13 cellular contexts compared by ENCODE assay signal in the genomic region with DNA sequence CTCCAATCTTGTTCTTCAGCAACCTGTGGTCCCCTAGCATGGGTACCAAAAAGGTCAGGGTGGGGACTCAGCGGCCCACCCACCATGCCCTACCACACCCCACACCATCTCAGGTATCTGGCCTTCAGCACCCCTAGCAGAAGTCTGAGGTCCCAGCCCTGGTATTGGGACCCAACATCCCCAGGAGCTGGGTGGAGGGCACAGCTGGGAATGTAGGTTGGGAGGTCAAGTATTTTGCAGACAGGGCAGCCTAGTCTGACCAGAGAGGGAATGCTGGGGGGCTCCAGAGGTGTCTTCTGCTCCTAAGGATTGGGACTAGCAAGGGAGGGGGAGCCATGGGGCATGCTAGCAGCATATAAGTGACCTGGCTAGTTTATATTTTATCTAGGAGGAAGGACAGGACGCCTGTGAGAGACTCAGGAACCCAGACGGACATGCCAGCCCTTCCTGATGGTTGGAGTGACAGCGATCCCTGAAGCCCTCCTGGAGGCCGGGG. TPM values are rescaled to one million over a fixed set of nuclear protein-coding genes. Genes with fewer than 3 reads are reported as not detected.
DNase-seq lines count a peak whose midpoint lies in the region; TF ChIP-seq lines count a peak whose summit lies in the region.
"Had no signal": no experiment of that assay in that cellular context is flagged by ENCODE, and none has a peak within 500 bp of the region (broad histone marks: within the 10 kb centered on the region; RNA-seq: fewer than 3 reads in every experiment).

No MANE protein-coding gene starts in this region.

- peaks cover 7% of the 10 kb centered on the region for H3K4me1 ChIP-seq in Caco-2
- peaks cover 36% of the 10 kb centered on the region for H3K4me1 ChIP-seq in left ventricle myocardium inferior
- H3K4me1 ChIP-seq in neuronal stem cell (ENCODE audit: control insufficient read depth in 2 of 2, insufficient read depth in 1 of 2, low read depth in 1 of 2, low read length in 2 of 2): peaks cover 4 to 6% of the 10 kb centered on the region in 2 donors

- H3K4me3 ChIP-seq in Caco-2 (ENCODE audit: low read depth, low read length): no peak overlapping the region
- peak overlapping the region; percentile 74 for H3K4me3 ChIP-seq in left ventricle myocardium inferior
- no peak overlapping the region for H3K4me3 ChIP-seq in neuronal stem cell (ENCODE audit: low read length in 2 of 2)

- H3K27ac Mint-ChIP-seq in Caco-2 (ENCODE audit: unreplicated experiment): no peak overlapping the region
- H3K27ac Mint-ChIP-seq in IgD-negative memory B cell: peak overlapping the region in 1 of 3 donors; percentile 74

- H3K18ac ChIP-seq in neuronal stem cell (ENCODE audit: low read length): peak overlapping the region; percentile 91

- H3K4me2 ChIP-seq in neuronal stem cell (ENCODE audit: insufficient read depth, low read length, poor library complexity, severe bottlenecking): peak overlapping the region; percentile 97

- peak overlapping the region; percentile 56 for H2AK5ac ChIP-seq in neuronal stem cell (ENCODE audit: low read depth, low read length)

- no peak overlapping the region for H3K9ac ChIP-seq in neuronal stem cell (ENCODE audit: low read depth, low read length, poor library complexity)

- no peak overlapping the region for H3K4ac ChIP-seq in neuronal stem cell (ENCODE audit: low read length)

- H3K23ac ChIP-seq in neuronal stem cell (ENCODE audit: low read depth, low read length, poor library complexity): peak overlapping the region; percentile 43

- POLR2A ChIA-PET in Caco-2 (lab: Charles Lee): no interaction called here

- no peak for TF ChIP-seq CTCF in Caco-2 (IDR thresholded peaks at IDR 0.05; ENCODE audit: insufficient read depth in 1 of 2, low read depth in 1 of 2, low read length in 1 of 2, severe bottlenecking in 1 of 2, unreplicated experiment in 1 of 2)
- no peak for TF ChIP-seq CTCF in left ventricle myocardium inferior (IDR thresholded peaks at IDR 0.05; ENCODE audit: borderline replicate concordance)

- WGBS in neuronal stem cell (ENCODE audit: extremely low coverage in 2 of 2, insufficient read length in 2 of 2, insufficient replicate concordance in 1 of 2), 2 donors: no CpG with 5 or more reads among the region's 5 CpGs

- H3K27ac ChIP-seq in left ventricle myocardium inferior (replicated peaks) (peak overlapping the region; percentile 76), neuronal stem cell (replicated peaks; ENCODE audit: low read length) (no peak overlapping the region)
- H3K27ac ChIP-seq: adrenal gland, RWPE1, testis had no signal

- no peaks in the 10 kb centered on the region for H3K27me3 ChIP-seq in Caco-2 (replicated peaks; ENCODE audit: control insufficient read depth, insufficient read depth, low read length)
- H3K27me3 ChIP-seq in left ventricle myocardium inferior (ENCODE audit: low read depth): peaks cover 45% of the 10 kb centered on the region
- H3K27me3 ChIP-seq in neuronal stem cell (ENCODE audit: control insufficient read depth in 3 of 3, insufficient read depth in 3 of 3, low read depth in 1 of 3, low read length in 3 of 3): peaks cover 2 to 39% (median 29%) of the 10 kb centered on the region in 3 experiments
- H3K27me3 ChIP-seq: testis had no signal

- H2BK120ac ChIP-seq in neuronal stem cell (ENCODE audit: low read depth, low read length): no peak overlapping the region

- H3K9me3 Mint-ChIP-seq in Caco-2 (ENCODE audit: unreplicated experiment) (no peaks in the 10 kb centered on the region), IgD-negative memory B cell (no peaks in the 10 kb centered on the region)

- BruUV-seq in Caco-2 (replicated peaks; lab: Mats Ljungman, UMichigan): no TSS peak

- no peaks in the 10 kb centered on the region for H3K27me3 Mint-ChIP-seq in Caco-2 (ENCODE audit: insufficient read depth, unreplicated experiment)
- peaks cover 11% of the 10 kb centered on the region for H3K27me3 Mint-ChIP-seq in IgD-negative memory B cell

- H2AFZ ChIP-seq in neuronal stem cell (ENCODE audit: low read length): peak overlapping the region; percentile 95

- H3K4me1 Mint-ChIP-seq in Caco-2 (ENCODE audit: low read depth, unreplicated experiment) (no peaks in the 10 kb centered on the region), IgD-negative memory B cell (peaks cover 0 to 2% (median 0%) of the 10 kb centered on the region in 3 donors)

- peak overlapping the region; percentile 75 for H2BK5ac ChIP-seq in neuronal stem cell (ENCODE audit: low read length)

- H3K79me1 ChIP-seq in neuronal stem cell (ENCODE audit: low read depth, low read length): no peaks in the 10 kb centered on the region

- no peak overlapping the region for H2BK15ac ChIP-seq in neuronal stem cell (ENCODE audit: low read length)

- no peak overlapping the region for H3K14ac ChIP-seq in neuronal stem cell (ENCODE audit: low read length)

- peak overlapping the region; percentile 73 for H2BK12ac ChIP-seq in neuronal stem cell (ENCODE audit: low read length)

- no peak overlapping the region for H4K91ac ChIP-seq in neuronal stem cell (ENCODE audit: low read depth, low read length, poor library complexity)

- peaks cover 7% of the 10 kb centered on the region for H3K36me3 Mint-ChIP-seq in Caco-2 (ENCODE audit: insufficient read depth, unreplicated experiment)
- H3K36me3 Mint-ChIP-seq in IgD-negative memory B cell: no peaks in the 10 kb centered on the region

- DNase-seq in Caco-2 (no peak), left ventricle myocardium inferior (no peak), neuronal stem cell (ENCODE audit: low spot score) (no peak), DMS153 (lab: John Stamatoyannopoulos, UW) (no peak), putamen (ENCODE audit: low spot score) (no peak), COLO668 (lab: John Stamatoyannopoulos, UW; ENCODE audit: unreplicated experiment) (no peak)
- DNase-seq: adrenal gland, NCI-H187, small intestine, T1000, testis had no signal

- CTCF ChIA-PET in Caco-2 (lab: Charles Lee): no interaction called here

- H3K36me3 ChIP-seq in Caco-2 (ENCODE audit: control insufficient read depth, insufficient read depth, low read length): no peaks in the 10 kb centered on the region
- H3K36me3 ChIP-seq in left ventricle myocardium inferior: no peaks in the 10 kb centered on the region
- H3K36me3 ChIP-seq in neuronal stem cell (replicated peaks in 1 of 2; ENCODE audit: control insufficient read depth in 2 of 2, insufficient read depth in 2 of 2, low read length in 2 of 2): no peaks in the 10 kb centered on the region
- H3K36me3 ChIP-seq: adrenal gland had no signal

- H3K4me3 Mint-ChIP-seq in Caco-2 (ENCODE audit: unreplicated experiment) (peak overlapping the region; percentile 66), IgD-negative memory B cell (peak overlapping the region; percentile 45 to 83 (median 60))

- intact Hi-C loops in Caco-2 (cut with micrococcal nuclease; ENCODE audit: unreplicated experiment) (no loop called here), left ventricle myocardium inferior (cut with micrococcal nuclease) (no loop called here)

- no peak overlapping the region for H4K8ac ChIP-seq in neuronal stem cell (ENCODE audit: low read depth, low read length)

- no peaks in the 10 kb centered on the region for H3K9me3 ChIP-seq in Caco-2
- H3K9me3 ChIP-seq in left ventricle myocardium inferior (replicated peaks): no peaks in the 10 kb centered on the region
- peaks cover 0 to 3% of the 10 kb centered on the region in 2 donors for H3K9me3 ChIP-seq in neuronal stem cell (replicated peaks in 1 of 2; ENCODE audit: control insufficient read depth in 2 of 2, insufficient read depth in 1 of 2, low read depth in 1 of 2, low read length in 2 of 2)
- H3K9me3 ChIP-seq: adrenal gland, testis had no signal

RNA-seq across cellular contexts. Expression of gene ADAM11, which starts 0.8 kb away (rescaled TPM):
- 1.9 and 2.3 TPM in 2 replicates for total RNA-seq in Caco-2 (2022)
- polyA plus RNA-seq in IgD-negative memory B cell: not detected
- 7.3 TPM for total RNA-seq in left ventricle myocardium inferior
- 2.9 TPM for polyA plus RNA-seq in neuronal stem cell (2013, experiment 1 of 2)
- 2.7 TPM for polyA plus RNA-seq in neuronal stem cell (2013, experiment 2 of 2)

RNA-seq across cellular contexts. Expression of gene DBF4B, which starts 49.5 kb away (rescaled TPM):
- total RNA-seq in Caco-2 (2022) (31.8 and 34.2 TPM in 2 replicates), left ventricle myocardium inferior (5.7 TPM)
- 1.1 TPM for polyA plus RNA-seq in IgD-negative memory B cell
- 17.3 TPM for polyA plus RNA-seq in neuronal stem cell (2013, experiment 1 of 2)
- 16.9 TPM for polyA plus RNA-seq in neuronal stem cell (2013, experiment 2 of 2)
